8 cellular contexts compared by ENCODE assay signal in the genomic region with DNA sequence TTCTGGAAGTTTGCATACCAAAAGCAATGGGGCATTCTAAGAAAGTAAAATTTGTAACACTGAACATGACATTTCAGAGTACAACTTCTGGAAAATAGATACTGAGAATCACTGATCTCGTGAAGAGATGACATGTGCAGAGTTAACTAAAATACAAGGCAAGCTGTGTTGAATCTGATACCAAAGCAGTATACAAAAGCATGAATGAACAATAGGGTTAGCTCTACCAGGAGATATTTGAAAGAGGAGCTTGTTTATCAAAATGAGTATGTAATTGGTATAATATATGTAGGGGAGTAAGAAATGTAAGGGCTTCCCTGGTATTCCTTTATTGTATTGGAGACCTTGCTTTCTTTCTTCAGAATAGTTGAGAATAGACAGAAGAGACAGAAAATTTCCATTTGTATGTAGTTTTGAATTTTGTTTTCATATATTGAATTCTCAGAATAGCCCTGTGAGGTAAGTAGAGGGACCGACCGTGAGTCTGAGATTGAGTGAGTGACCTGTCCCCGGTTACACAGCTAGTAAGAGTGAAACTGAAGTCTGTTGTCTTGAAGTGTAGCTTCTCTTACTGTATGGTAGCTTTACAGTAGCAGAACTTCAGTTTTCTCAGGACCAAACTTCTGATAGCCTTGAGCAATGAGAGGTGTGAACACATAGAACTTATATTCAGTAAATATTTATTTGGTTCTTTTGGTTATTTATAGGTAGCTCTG. TPM values are rescaled to one million over a fixed set of nuclear protein-coding genes. Genes with fewer than 3 reads are reported as not detected.
A peak's percentile ranks its signal among the peaks of the same experiment; 100 is the strongest.
DNase-seq lines count a peak whose midpoint lies in the region; ATAC-seq and TF ChIP-seq lines count a peak whose summit lies in the region.

No MANE protein-coding gene starts in this region.

- H3K27me3 Mint-ChIP-seq in CD4-positive, alpha-beta T cell: no peaks in the 10 kb centered on the region

- no peaks in the 10 kb centered on the region for H3K9me3 Mint-ChIP-seq in CD4-positive, alpha-beta T cell

- no peak for TF ChIP-seq CTCF in CD4-positive, alpha-beta T cell (IDR thresholded peaks at IDR 0.05)
- TF ChIP-seq CTCF in dorsolateral prefrontal cortex (IDR thresholded peaks at IDR 0.05 in 54 of 56, conservative IDR thresholded peaks at IDR 0.05 in 2 of 56; ENCODE audit: low read depth in 1 of 56, partially characterized antibody in 56 of 56): no peak
- TF ChIP-seq CTCF in upper lobe of right lung (IDR thresholded peaks at IDR 0.05): no peak

- no peaks in the 10 kb centered on the region for H3K27me3 ChIP-seq in CD4-positive, alpha-beta T cell (ENCODE audit: control insufficient read depth, insufficient read depth, low read length)
- H3K27me3 ChIP-seq in dorsolateral prefrontal cortex (no peaks in the 10 kb centered on the region), upper lobe of right lung (no peaks in the 10 kb centered on the region)

- H3K4me3 ChIP-seq in dorsolateral prefrontal cortex: peak overlapping the region in 47 of 59 donors; percentile 1 to 58 (median 29)
- H3K4me3 ChIP-seq in upper lobe of right lung: no peak overlapping the region

- peaks cover 80% of the 10 kb centered on the region for H3K4me1 Mint-ChIP-seq in CD4-positive, alpha-beta T cell (ENCODE audit: low read depth)

- H3K4me3 Mint-ChIP-seq in CD4-positive, alpha-beta T cell: peak overlapping the region; percentile 31

- H3K9me3 ChIP-seq in CD4-positive, alpha-beta T cell (ENCODE audit: control insufficient read depth, low read length): no peaks in the 10 kb centered on the region
- no peaks in the 10 kb centered on the region for H3K9me3 ChIP-seq in upper lobe of right lung

- ATAC-seq in CD4-positive, alpha-beta T cell (ENCODE audit: poor library complexity): no peak
- ATAC-seq in GM19452 (IDR thresholded peaks at IDR 0.05; ENCODE audit: unreplicated experiment) (peak; percentile 40), HG03196 (IDR thresholded peaks at IDR 0.05; ENCODE audit: unreplicated experiment) (peak; percentile 47), upper lobe of right lung (no peak)

- peaks cover 55% of the 10 kb centered on the region for H3K4me1 ChIP-seq in upper lobe of right lung

- intact Hi-C loops in CD4-positive, alpha-beta T cell (cut with DNase I, micrococcal nuclease): loop anchor here (2.0 to 10.0 kb wide), 6 partner anchors 17 to 1351 kb away; partner anchors contain the start of genes DLD (in 1 of the 2), NAMPT (in 1 of the 2), PNPLA8 (in 1 of the 2) and SYPL1 (in 1 of the 2)
- intact Hi-C loops in dorsolateral prefrontal cortex (cut with DNase I): no loop called here
- intact Hi-C loops in upper lobe of right lung (cut with DNase I): no loop called here

- peaks cover 72% of the 10 kb centered on the region for H3K36me3 Mint-ChIP-seq in CD4-positive, alpha-beta T cell (ENCODE audit: low read depth)

- POLR2A ChIA-PET in CD4-positive, alpha-beta T cell (lab: Charles Lee): interaction anchor here (1.1 to 1.5 kb wide), 3 partner anchors 18 to 33 kb away, joined by 3 read pairs; no protein-coding TSS in a partner anchor

- CTCF ChIA-PET in CD4-positive, alpha-beta T cell (lab: Charles Lee): interaction anchor here (1.0 to 1.3 kb wide), 3 partner anchors 21 to 23 kb away, joined by 3 read pairs; no protein-coding TSS in a partner anchor

- DNase-seq in CD4-positive, alpha-beta T cell: no peak
- DNase-seq in dorsolateral prefrontal cortex (no peak), dermis blood vessel endothelial cell (no peak), G401 (ENCODE audit: low spot score) (no peak), UCSD-AML1 (lab: John Stamatoyannopoulos, UW; ENCODE audit: unreplicated experiment) (no peak), upper lobe of right lung (no peak)

- H3K27ac ChIP-seq in CD4-positive, alpha-beta T cell (ENCODE audit: low read depth, low read length): no peak overlapping the region
- H3K27ac ChIP-seq in dorsolateral prefrontal cortex (peak overlapping the region; percentile 6 to 100 (median 82)), upper lobe of right lung (no peak overlapping the region)

- in situ Hi-C loops in G401 (cut with HindIII; ENCODE audit: low sequenced_read_pairs): no loop called here

- H3K27ac Mint-ChIP-seq in CD4-positive, alpha-beta T cell: peak overlapping the region; percentile 11

- peaks cover 9% of the 10 kb centered on the region for H3K36me3 ChIP-seq in upper lobe of right lung

RNA-seq across cellular contexts. Expression of gene HBP1, which starts 5.0 kb away (rescaled TPM):
- 100 to 1,000 TPM; 238 to 242 TPM for total RNA-seq in CD4-positive, alpha-beta T cell
- total RNA-seq in dorsolateral prefrontal cortex (10 to 100 TPM; 33.6 to 88.2 (median 55.4) TPM), dermis blood vessel endothelial cell (168 and 207 TPM in 2 replicates), upper lobe of right lung (74.0 TPM)
- 31.3 and 47.8 TPM in 2 replicates for total RNA-seq in G401 (2014; rRNA removed; shearing (Covaris generic))

Comparison
In these comparisons a context has a peak if more than half of its experiments do, and no peak if none do; other contexts are left out.
1. ATAC-seq: peak in GM19452 (single experiment) and HG03196 (single experiment); none in CD4-positive, alpha-beta T cell (single experiment) and upper lobe of right lung (single experiment).
2. H3K27ac ChIP-seq: peak in dorsolateral prefrontal cortex (59 of 59); none in CD4-positive, alpha-beta T cell (single experiment) and upper lobe of right lung (single experiment).
3. intact Hi-C loops: an anchor here in CD4-positive, alpha-beta T cell (2.0 to 10.0 kb wide); none called in dorsolateral prefrontal cortex and upper lobe of right lung.